In the genomic region with DNA sequence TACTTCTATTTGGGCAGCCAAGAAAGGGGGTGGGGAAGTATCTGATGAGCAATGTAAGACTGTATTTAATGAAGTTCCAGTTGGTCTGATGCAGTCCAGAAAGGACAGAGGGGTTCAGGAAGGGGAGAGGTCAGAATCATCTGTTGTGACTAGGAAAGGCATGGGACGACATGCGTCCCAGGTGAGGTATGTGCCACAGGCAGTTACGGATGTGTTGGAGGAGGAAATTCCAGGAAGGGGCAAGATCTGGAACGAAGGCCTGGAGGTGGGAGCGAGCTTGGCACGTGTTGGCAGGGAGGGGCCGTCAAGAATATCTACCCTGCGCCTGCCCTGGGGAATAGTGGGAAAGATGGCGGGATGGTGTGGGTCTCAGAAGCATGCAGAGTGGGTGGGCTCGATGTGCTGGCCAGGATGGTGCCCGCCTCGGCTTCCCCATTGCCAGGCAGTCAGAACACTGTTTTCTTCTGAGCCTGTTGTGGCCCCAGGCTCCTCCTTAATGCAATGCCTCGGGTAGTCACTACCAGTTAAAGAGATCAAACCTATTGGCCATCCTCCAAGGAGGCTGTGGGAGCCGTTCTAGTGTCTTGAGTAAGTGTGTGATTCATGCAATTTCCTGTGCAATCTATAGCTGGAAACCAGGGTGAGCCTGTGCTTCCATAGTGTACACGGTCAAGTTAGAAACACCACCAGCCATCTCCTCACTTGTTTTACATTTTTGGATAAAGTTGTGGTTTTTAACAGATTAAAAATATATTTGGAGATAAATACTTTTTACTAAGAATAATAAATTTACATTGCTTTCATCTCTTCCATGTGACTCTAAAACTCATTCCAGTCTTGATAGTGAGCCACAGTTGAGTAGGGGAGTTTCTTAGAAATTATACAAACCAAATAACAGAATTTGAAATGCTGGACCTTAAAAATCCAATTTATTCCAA, we compare ENCODE assay signal across 8 cellular contexts. TPM values are rescaled to one million over a fixed set of nuclear protein-coding genes. Genes with fewer than 3 reads are reported as not detected.
DNase-seq lines count a peak whose midpoint lies in the region; ATAC-seq and TF ChIP-seq lines count a peak whose summit lies in the region.

No MANE protein-coding gene starts in this region.

- ATAC-seq in HG03135 (IDR thresholded peaks at IDR 0.05; ENCODE audit: unreplicated experiment) = no peak

- TF ChIP-seq EP300 in sigmoid colon (IDR thresholded peaks at IDR 0.05) = no peak

- intact Hi-C loops in sigmoid colon (cut with DNase I) = no loop called here

- TF ChIP-seq CTCF in fibroblast of mammary gland (conservative IDR thresholded peaks at IDR 0.05; ENCODE audit: control insufficient read depth, insufficient read depth, low read depth, low read length) = no peak
- no peak for TF ChIP-seq CTCF in sigmoid colon (IDR thresholded peaks at IDR 0.05)

- peaks cover 0 to 61% (median 56%) of the 10 kb centered on the region in 4 donors for H3K4me1 ChIP-seq in sigmoid colon

- no peak for TF ChIP-seq POLR2A in sigmoid colon (IDR thresholded peaks at IDR 0.05)

- peak overlapping the region; percentile 63 to 89 (median 81) for H3K27ac ChIP-seq in sigmoid colon

- no peaks in the 10 kb centered on the region for H3K27me3 ChIP-seq in sigmoid colon

- 74 to 77% methylated on average over 15 of the region's 15 CpGs for WGBS in sigmoid colon, 2 donors

- peaks cover 0 to 8% (median 0%) of the 10 kb centered on the region in 4 donors for H3K36me3 ChIP-seq in sigmoid colon

- H3K9me3 ChIP-seq in sigmoid colon = no peaks in the 10 kb centered on the region

- DNase-seq in GOT3 (lab: John Stamatoyannopoulos, UW) (peak; percentile 20), SIG-M5 (lab: John Stamatoyannopoulos, UW) (peak; percentile 92), fibroblast of mammary gland (ENCODE audit: low read depth) (peak; percentile 100), sigmoid colon (peak; percentile 81), GM19240 (ENCODE audit: insufficient read length, low spot score) (no peak), hippocampal formation (lab: John Stamatoyannopoulos, UW) (no peak), NCI-H1930 (lab: John Stamatoyannopoulos, UW) (no peak)

- H3K4me3 ChIP-seq in fibroblast of mammary gland (ENCODE audit: control insufficient read depth, low read depth, low read length) (no peak overlapping the region), sigmoid colon (no peak overlapping the region)

RNA-seq across cellular contexts. Expression of a gene that starts 57.6 kb away (rescaled TPM):
- not detected for total RNA-seq in sigmoid colon
- under 1 TPM in 1 of 3 donors, not detected in 2; 0.04 TPM for polyA plus RNA-seq in sigmoid colon

Comparison
In these comparisons a context has a peak if more than half of its experiments do, and no peak if none do; other contexts are left out.
1. DNase-seq: peak in GOT3 (single experiment), SIG-M5 (single experiment), fibroblast of mammary gland (single experiment) and sigmoid colon (single experiment); none in GM19240 (single experiment), hippocampal formation (0 of 2) and NCI-H1930 (0 of 2).